Comparison of ENCODE assay signal across 7 cellular contexts in genomic region chr19:2131012-2131975, GRCh38. TPM values are rescaled to one million over a fixed set of nuclear protein-coding genes. Genes with fewer than 3 reads are reported as not detected.
DNase-seq lines count a peak whose midpoint lies in the region; ATAC-seq and TF ChIP-seq lines count a peak whose summit lies in the region.
"Not testable (repeated sequence)": the region's sequence is repeated elsewhere in the genome, so short reads cannot be mapped to it uniquely, and the experiment has no call there.
"Had no signal": no experiment of that assay in that cellular context is flagged by ENCODE, and none has a peak within 500 bp of the region (broad histone marks: within the 10 kb centered on the region; RNA-seq: fewer than 3 reads in every experiment).

No MANE protein-coding gene starts in this region.

- H3K4me3 ChIP-seq in A673 (ENCODE audit: low read depth, low read length, poor library complexity, severe bottlenecking); adrenal gland; right cardiac atrium (ENCODE audit: low read length): not testable (repeated sequence)

- H3K27me3 Mint-ChIP-seq in osteocyte (ENCODE audit: unreplicated experiment): not testable (repeated sequence)

- H3K36me3 ChIP-seq in A673 (ENCODE audit: insufficient read depth, low read length, poor library complexity, severe bottlenecking) (peaks cover 44% of the 10 kb centered on the region), adrenal gland (replicated peaks in 1 of 2) (peaks cover 0 to 66% of the 10 kb centered on the region in 2 donors)

- not testable (repeated sequence) for ATAC-seq in Right ventricle myocardium inferior, right cardiac atrium

- POLR2A ChIA-PET in A673 (lab: Charles Lee; ENCODE audit: low non-redundant PET); RWPE1 (lab: Yijun Ruan, JAX; ENCODE audit: low non-redundant PET): not testable (repeated sequence)

- peak overlapping the region; percentile 76 for H3K27ac ChIP-seq in A673 (ENCODE audit: low read depth, low read length, poor library complexity, severe bottlenecking)
- peak overlapping the region; percentile 21; the same call in 1 of the 2 replicates for H3K27ac ChIP-seq in RWPE1
- peak overlapping the region in 2 of 5 donors; percentile 14 to 33 for H3K27ac ChIP-seq in adrenal gland
- not testable (repeated sequence) for H3K27ac ChIP-seq in right cardiac atrium (ENCODE audit: low read length)

- BruUV-seq in A673 (replicated peaks; lab: Mats Ljungman, UMichigan): not testable (repeated sequence)

- not testable (repeated sequence) for H3K9me3 ChIP-seq in A673 (ENCODE audit: low read depth, low read length, poor library complexity, severe bottlenecking); adrenal gland (replicated peaks in 1 of 3); right cardiac atrium (ENCODE audit: control insufficient read depth, low read length)

- not testable (repeated sequence) for TF ChIP-seq CTCF in A673 (conservative IDR thresholded peaks at IDR 0.05; ENCODE audit: low read depth, low read length); RWPE1 (conservative IDR thresholded peaks at IDR 0.05; ENCODE audit: low read depth); adrenal gland (IDR thresholded peaks at IDR 0.05); osteocyte (IDR thresholded peaks at IDR 0.05)

- TF ChIP-seq POLR2A in adrenal gland (IDR thresholded peaks at IDR 0.05): not testable (repeated sequence)

- not testable (repeated sequence) for H3K27me3 ChIP-seq in A673 (replicated peaks; ENCODE audit: insufficient read depth, low read depth, low read length, poor library complexity); adrenal gland; right cardiac atrium (ENCODE audit: control insufficient read depth, insufficient read depth)

- H3K27ac Mint-ChIP-seq in osteocyte (ENCODE audit: unreplicated experiment): not testable (repeated sequence)

- H3K4me3 Mint-ChIP-seq in osteocyte (ENCODE audit: unreplicated experiment): not testable (repeated sequence)

- CTCF ChIA-PET in A673 (lab: Charles Lee); RWPE1 (lab: Yijun Ruan, JAX): not testable (repeated sequence)

- not testable (repeated sequence) for DNase-seq in A673 (ENCODE audit: low spot score); RWPE1 (ENCODE audit: low spot score)
- DNase-seq in adrenal gland (peak; percentile 45 to 93 (median 90)), Right ventricle myocardium inferior (ENCODE audit: missing footprints) (peak; percentile 34), right cardiac atrium (peak in 2 of 3 donors; percentile 23 to 29), osteocyte (ENCODE audit: extremely low spot score, unreplicated experiment) (peak; percentile 81)

- H3K36me3 Mint-ChIP-seq in osteocyte (ENCODE audit: unreplicated experiment): not testable (repeated sequence)

- peaks cover 14% of the 10 kb centered on the region for H3K4me1 ChIP-seq in A673 (ENCODE audit: insufficient read depth, low read length, poor library complexity, severe bottlenecking)
- H3K4me1 ChIP-seq in adrenal gland (replicated peaks in 1 of 2); right cardiac atrium (ENCODE audit: control insufficient read depth, insufficient read depth, low read length): not testable (repeated sequence)

- 82 to 88% (median 87%) methylated on average over 3 to 66 of the region's 67 CpGs for WGBS in adrenal gland, 4 donors
- WGBS in right cardiac atrium: 89% methylated on average over 67 of the region's 67 CpGs

- intact Hi-C loops in A673 (cut with micrococcal nuclease; ENCODE audit: unreplicated experiment); adrenal gland (cut with DNase I); Right ventricle myocardium inferior (cut with DNase I); right cardiac atrium (cut with DNase I): not testable (repeated sequence)

- H3K9me3 Mint-ChIP-seq in osteocyte (ENCODE audit: unreplicated experiment): not testable (repeated sequence)

- not testable (repeated sequence) for H3K4me1 Mint-ChIP-seq in osteocyte (ENCODE audit: unreplicated experiment)

RNA-seq across cellular contexts. Expression of gene AP3D1, which starts 20.1 kb away (rescaled TPM):
- total RNA-seq in A673 (2021) (148 and 154 TPM in 2 replicates), adrenal gland (100 to 1,000 TPM; 105 to 193 (median 122) TPM), Right ventricle myocardium inferior (71.8 TPM), right cardiac atrium (100 to 1,000 TPM in 2 of 4 donors, 10 to 100 TPM in 2; 82.7 to 145 (median 92.9) TPM), osteocyte (139 and 152 TPM in 2 replicates)
- polyA plus RNA-seq in adrenal gland (100 to 1,000 TPM in 2 of 3 donors, 10 to 100 TPM in 1; 88.7 to 133 (median 120) TPM), right cardiac atrium (87.3 TPM)

RNA-seq across cellular contexts. Expression of gene DOT1L, which starts 32.4 kb away (rescaled TPM):
- total RNA-seq in A673 (2021) (71.2 and 78.8 TPM in 2 replicates), adrenal gland (10 to 100 TPM in 7 of 8 donors, 1 to 10 TPM in 1; 5.8 to 98.9 (median 20.8) TPM), Right ventricle myocardium inferior (9.7 TPM), right cardiac atrium (10 to 100 TPM; 12.3 to 17.1 (median 13.4) TPM), osteocyte (34.1 and 38.1 TPM in 2 replicates)
- polyA plus RNA-seq in adrenal gland (10 to 100 TPM in 2 of 3 donors, 1 to 10 TPM in 1; 6.8 to 39.2 (median 13.6) TPM), right cardiac atrium (6.0 TPM)

RNA-seq across cellular contexts. Expression of gene IZUMO4, which starts 34.6 kb away (rescaled TPM):
- total RNA-seq in A673 (2021): 1.6 and 2.5 TPM in 2 replicates
- total RNA-seq in adrenal gland: 1 to 10 TPM in 6 of 8 donors, under 1 TPM in 2; 0.69 to 8.7 (median 2.1) TPM
- 10 to 100 TPM in 2 of 3 donors, 1 to 10 TPM in 1; 2.6 to 24.6 (median 17.4) TPM for polyA plus RNA-seq in adrenal gland
- 1.4 TPM for total RNA-seq in Right ventricle myocardium inferior
- total RNA-seq in right cardiac atrium: 1 to 10 TPM; 1.1 to 3.3 (median 2.3) TPM
- polyA plus RNA-seq in right cardiac atrium: 2.7 TPM
- 3.8 and 4.8 TPM in 2 replicates for total RNA-seq in osteocyte
- total RNA-seq: Daoy had no signal

RNA-seq across cellular contexts. Expression of gene MOB3A, which starts 35.2 kb away (rescaled TPM):
- 40.7 and 47.1 TPM in 2 replicates for total RNA-seq in A673 (2021)
- 10 to 100 TPM; 25.5 to 54.0 (median 45.2) TPM for total RNA-seq in adrenal gland
- polyA plus RNA-seq in adrenal gland: 10 to 100 TPM; 13.6 to 22.4 (median 16.0) TPM
- 14.3 TPM for total RNA-seq in Right ventricle myocardium inferior
- 10 to 100 TPM; 20.9 to 27.0 (median 21.8) TPM for total RNA-seq in right cardiac atrium
- polyA plus RNA-seq in right cardiac atrium: 9.5 TPM
- 50.6 and 54.2 TPM in 2 replicates for total RNA-seq in osteocyte
